1 cellular context compared by ENCODE assay signal in the genomic region with DNA sequence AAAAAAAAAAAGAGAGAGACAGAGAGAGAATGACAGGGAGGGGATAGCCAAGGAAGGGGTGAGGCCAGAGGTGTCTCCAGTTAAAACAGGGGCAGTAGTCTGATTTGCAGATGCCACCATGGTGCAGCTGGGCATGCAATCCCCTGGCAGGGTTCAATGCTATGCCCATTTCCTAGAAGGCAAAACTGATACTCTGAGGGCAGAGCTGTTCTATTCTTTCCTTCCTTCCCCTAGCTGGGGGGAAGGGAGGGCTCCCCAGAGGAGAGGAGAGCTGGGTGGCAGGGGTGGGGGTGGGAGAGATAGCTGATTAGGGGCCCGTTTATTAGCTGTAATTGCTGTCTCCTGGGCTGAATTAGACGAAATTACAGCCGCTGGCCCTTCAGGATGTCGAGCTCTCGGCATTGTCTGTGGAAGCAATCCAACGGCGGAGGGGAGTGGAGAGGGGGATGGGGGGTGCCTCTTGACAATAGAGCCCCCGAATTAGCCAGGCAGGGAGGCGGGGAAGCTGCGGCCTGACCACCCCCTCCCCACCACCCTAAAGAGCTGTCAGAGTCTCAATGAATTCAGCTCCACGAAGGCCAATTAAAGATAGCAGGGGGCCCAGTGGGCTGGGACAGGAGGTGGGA.
TF ChIP-seq lines count a peak whose summit lies in the region.

No MANE protein-coding gene starts in this region.

TF ChIP-seq in GM23338, 12 proteins besides CTCF, POLR2A, EP300 and RAD21 (continued from another document):
- TF ChIP-seq, protein P1, sequence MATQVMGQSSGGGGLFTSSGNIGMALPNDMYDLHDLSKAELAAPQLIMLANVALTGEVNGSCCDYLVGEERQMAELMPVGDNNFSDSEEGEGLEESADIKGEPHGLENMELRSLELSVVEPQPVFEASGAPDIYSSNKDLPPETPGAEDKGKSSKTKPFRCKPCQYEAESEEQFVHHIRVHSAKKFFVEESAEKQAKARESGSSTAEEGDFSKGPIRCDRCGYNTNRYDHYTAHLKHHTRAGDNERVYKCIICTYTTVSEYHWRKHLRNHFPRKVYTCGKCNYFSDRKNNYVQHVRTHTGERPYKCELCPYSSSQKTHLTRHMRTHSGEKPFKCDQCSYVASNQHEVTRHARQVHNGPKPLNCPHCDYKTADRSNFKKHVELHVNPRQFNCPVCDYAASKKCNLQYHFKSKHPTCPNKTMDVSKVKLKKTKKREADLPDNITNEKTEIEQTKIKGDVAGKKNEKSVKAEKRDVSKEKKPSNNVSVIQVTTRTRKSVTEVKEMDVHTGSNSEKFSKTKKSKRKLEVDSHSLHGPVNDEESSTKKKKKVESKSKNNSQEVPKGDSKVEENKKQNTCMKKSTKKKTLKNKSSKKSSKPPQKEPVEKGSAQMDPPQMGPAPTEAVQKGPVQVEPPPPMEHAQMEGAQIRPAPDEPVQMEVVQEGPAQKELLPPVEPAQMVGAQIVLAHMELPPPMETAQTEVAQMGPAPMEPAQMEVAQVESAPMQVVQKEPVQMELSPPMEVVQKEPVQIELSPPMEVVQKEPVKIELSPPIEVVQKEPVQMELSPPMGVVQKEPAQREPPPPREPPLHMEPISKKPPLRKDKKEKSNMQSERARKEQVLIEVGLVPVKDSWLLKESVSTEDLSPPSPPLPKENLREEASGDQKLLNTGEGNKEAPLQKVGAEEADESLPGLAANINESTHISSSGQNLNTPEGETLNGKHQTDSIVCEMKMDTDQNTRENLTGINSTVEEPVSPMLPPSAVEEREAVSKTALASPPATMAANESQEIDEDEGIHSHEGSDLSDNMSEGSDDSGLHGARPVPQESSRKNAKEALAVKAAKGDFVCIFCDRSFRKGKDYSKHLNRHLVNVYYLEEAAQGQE (IDR thresholded peaks at IDR 0.05; ENCODE audit: unreplicated experiment): no peak
- no peak for TF ChIP-seq POLR2AphosphoS5 (IDR thresholded peaks at IDR 0.05; ENCODE audit: low read depth)
- TF ChIP-seq STAT1 (IDR thresholded peaks at IDR 0.05; ENCODE audit: unreplicated experiment): no peak
- TF ChIP-seq, protein P2, sequence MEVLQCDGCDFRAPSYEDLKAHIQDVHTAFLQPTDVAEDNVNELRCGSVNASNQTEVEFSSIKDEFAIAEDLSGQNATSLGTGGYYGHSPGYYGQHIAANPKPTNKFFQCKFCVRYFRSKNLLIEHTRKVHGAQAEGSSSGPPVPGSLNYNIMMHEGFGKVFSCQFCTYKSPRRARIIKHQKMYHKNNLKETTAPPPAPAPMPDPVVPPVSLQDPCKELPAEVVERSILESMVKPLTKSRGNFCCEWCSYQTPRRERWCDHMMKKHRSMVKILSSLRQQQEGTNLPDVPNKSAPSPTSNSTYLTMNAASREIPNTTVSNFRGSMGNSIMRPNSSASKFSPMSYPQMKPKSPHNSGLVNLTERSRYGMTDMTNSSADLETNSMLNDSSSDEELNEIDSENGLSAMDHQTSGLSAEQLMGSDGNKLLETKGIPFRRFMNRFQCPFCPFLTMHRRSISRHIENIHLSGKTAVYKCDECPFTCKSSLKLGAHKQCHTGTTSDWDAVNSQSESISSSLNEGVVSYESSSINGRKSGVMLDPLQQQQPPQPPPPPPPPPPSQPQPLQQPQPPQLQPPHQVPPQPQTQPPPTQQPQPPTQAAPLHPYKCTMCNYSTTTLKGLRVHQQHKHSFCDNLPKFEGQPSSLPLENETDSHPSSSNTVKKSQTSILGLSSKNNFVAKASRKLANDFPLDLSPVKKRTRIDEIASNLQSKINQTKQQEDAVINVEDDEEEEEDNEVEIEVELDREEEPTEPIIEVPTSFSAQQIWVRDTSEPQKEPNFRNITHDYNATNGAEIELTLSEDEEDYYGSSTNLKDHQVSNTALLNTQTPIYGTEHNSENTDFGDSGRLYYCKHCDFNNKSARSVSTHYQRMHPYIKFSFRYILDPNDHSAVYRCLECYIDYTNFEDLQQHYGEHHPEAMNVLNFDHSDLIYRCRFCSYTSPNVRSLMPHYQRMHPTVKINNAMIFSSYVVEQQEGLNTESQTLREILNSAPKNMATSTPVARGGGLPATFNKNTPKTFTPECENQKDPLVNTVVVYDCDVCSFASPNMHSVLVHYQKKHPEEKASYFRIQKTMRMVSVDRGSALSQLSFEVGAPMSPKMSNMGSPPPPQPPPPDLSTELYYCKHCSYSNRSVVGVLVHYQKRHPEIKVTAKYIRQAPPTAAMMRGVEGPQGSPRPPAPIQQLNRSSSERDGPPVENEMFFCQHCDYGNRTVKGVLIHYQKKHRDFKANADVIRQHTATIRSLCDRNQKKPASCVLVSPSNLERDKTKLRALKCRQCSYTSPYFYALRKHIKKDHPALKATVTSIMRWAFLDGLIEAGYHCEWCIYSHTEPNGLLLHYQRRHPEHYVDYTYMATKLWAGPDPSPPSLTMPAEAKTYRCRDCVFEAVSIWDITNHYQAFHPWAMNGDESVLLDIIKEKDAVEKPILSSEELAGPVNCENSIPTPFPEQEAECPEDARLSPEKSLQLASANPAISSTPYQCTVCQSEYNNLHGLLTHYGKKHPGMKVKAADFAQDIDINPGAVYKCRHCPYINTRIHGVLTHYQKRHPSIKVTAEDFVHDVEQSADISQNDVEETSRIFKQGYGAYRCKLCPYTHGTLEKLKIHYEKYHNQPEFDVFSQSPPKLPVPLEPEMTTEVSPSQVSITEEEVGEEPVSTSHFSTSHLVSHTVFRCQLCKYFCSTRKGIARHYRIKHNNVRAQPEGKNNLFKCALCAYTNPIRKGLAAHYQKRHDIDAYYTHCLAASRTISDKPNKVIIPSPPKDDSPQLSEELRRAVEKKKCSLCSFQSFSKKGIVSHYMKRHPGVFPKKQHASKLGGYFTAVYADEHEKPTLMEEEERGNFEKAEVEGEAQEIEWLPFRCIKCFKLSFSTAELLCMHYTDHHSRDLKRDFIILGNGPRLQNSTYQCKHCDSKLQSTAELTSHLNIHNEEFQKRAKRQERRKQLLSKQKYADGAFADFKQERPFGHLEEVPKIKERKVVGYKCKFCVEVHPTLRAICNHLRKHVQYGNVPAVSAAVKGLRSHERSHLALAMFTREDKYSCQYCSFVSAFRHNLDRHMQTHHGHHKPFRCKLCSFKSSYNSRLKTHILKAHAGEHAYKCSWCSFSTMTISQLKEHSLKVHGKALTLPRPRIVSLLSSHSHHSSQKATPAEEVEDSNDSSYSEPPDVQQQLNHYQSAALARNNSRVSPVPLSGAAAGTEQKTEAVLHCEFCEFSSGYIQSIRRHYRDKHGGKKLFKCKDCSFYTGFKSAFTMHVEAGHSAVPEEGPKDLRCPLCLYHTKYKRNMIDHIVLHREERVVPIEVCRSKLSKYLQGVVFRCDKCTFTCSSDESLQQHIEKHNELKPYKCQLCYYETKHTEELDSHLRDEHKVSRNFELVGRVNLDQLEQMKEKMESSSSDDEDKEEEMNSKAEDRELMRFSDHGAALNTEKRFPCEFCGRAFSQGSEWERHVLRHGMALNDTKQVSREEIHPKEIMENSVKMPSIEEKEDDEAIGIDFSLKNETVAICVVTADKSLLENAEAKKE (CRISPR knock-in tag; IDR thresholded peaks at IDR 0.05): no peak
- no peak for TF ChIP-seq JUNB (IDR thresholded peaks at IDR 0.05; ENCODE audit: unreplicated experiment)
- TF ChIP-seq ZNF331 (CRISPR knock-in tag; IDR thresholded peaks at IDR 0.05; ENCODE audit: low read depth): no peak
TF ChIP-seq in GM23338: peak in this region for 0.
